Comparison of ENCODE assay signal across 8 cellular contexts in the genomic region with DNA sequence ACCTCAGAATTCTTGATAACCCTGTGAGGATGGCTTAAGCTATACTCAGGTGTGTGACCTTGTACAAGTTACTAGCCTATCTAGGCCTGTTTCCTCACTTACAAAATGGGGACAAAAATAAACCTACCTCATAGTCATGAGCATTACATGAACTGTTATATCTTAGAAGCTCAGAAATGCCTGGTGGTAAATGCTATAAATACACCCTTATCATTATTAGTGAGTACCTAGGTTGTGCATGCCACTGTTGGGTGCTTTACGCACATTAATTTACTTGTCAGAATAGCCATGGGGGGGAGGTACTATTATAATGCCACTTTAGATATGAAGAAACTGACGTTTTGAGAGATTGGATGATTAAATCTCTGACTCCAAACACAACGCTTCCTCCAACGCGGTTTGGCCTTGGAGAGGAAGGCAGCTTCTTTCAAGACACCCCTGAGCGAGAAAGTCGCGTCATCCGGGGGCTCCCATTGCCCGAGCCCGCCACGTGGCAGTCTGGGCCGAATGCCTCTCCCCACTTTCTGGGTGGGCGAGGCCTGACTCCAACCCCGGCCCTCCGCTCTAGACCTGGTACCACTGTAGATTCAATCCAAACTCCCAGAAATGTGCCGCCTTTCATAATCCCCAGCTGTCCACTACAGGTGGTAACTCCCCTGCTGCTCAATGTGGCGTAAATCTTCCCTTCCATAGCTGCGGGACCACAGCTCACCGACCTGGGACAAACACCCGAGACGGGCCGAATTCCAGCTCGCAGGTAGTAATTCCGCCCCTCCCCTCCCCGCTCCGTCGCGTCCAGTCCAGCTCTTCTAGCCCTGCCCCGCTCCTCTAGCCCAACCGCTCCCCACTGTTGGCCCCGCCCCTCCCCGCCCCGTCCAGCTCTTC. TPM values are rescaled to one million over a fixed set of nuclear protein-coding genes. Genes with fewer than 3 reads are reported as not detected.
DNase-seq lines count a peak whose midpoint lies in the region; ATAC-seq and TF ChIP-seq lines count a peak whose summit lies in the region.

No MANE protein-coding gene starts in this region.

- CTCF ChIA-PET in GM10248 (lab: Yijun Ruan, JAX) (interaction anchor here (0.6 to 4.8 kb wide), 9 partner anchors 9 to 102 kb away, joined by 3 to 44 read pairs (median 4); a partner anchor contains a TSS), WTC11 (lab: Charles Lee) (interaction anchor here (0.6 to 5.8 kb wide), 26 partner anchors 12 to 431 kb away, joined by 3 to 126 read pairs (median 4); a partner anchor contains a TSS)

- H3K9me3 Mint-ChIP-seq in GM23338 = peaks cover 8% of the 10 kb centered on the region
- H3K9me3 Mint-ChIP-seq in WTC11 = peaks cover 5% of the 10 kb centered on the region

- no peak overlapping the region for H2BK5ac ChIP-seq in mesendoderm (ENCODE audit: low read length)

- H3K36me3 ChIP-seq in GM23338 (ENCODE audit: insufficient read depth) (peaks cover 22% of the 10 kb centered on the region), ectodermal cell (ENCODE audit: control insufficient read depth, insufficient read depth, low read length) (peaks cover 8% of the 10 kb centered on the region), mesendoderm (ENCODE audit: control insufficient read depth, insufficient read depth, low read length) (peaks cover 6% of the 10 kb centered on the region)

- H2AFZ ChIP-seq in GM23338 = peak overlapping the region; percentile 80; the same call in 1 of the 2 replicates

- H3F3A ChIP-seq in GM23338 (replicated peaks; ENCODE audit: low read depth) = peaks cover 20% of the 10 kb centered on the region; the same call in 1 of the 2 replicates

- no peak overlapping the region for H4K8ac ChIP-seq in mesendoderm (ENCODE audit: low read depth, low read length)

- H3K79me1 ChIP-seq in mesendoderm (ENCODE audit: low read length) = peaks cover 12% of the 10 kb centered on the region

- H4K20me1 ChIP-seq in GM23338 (replicated peaks; ENCODE audit: insufficient read depth) = peaks cover 14% of the 10 kb centered on the region; the same call in 1 of the 2 replicates

- no peak overlapping the region for H2AK5ac ChIP-seq in mesendoderm (ENCODE audit: low read length)

- no peak for TF ChIP-seq CTCF in GM10248 (IDR thresholded peaks at IDR 0.05; ENCODE audit: control extremely low read depth, extremely low read depth, low read depth, missing control alignments)
- TF ChIP-seq CTCF in GM23338 (conservative IDR thresholded peaks at IDR 0.05; ENCODE audit: low read depth in 2 of 2) = no peak
- TF ChIP-seq CTCF in WTC11 (IDR thresholded peaks at IDR 0.05) = no peak

- H3K4me3 Mint-ChIP-seq in GM23338 = peak overlapping the region; percentile 94
- H3K4me3 Mint-ChIP-seq in WTC11 = peak overlapping the region; percentile 97

- H3K4ac ChIP-seq in mesendoderm (ENCODE audit: low read depth, low read length) = peak overlapping the region; percentile 46

- H3K27ac ChIP-seq in GM23338 (ENCODE audit: low read depth) = peak overlapping the region; percentile 71; the same call in 1 of the 2 replicates
- peak overlapping the region; percentile 36 for H3K27ac ChIP-seq in ectodermal cell (ENCODE audit: insufficient read depth, low read depth, low read length, poor library complexity, severe bottlenecking)
- peak overlapping the region; percentile 2 for H3K27ac ChIP-seq in mesendoderm (ENCODE audit: low read depth, low read length)

- WGBS in ectodermal cell, 2 experiments = 10 to 12% methylated on average over 31 to 34 of the region's 34 CpGs
- no CpG with 5 or more reads among the region's 34 CpGs for WGBS in mesendoderm (ENCODE audit: extremely low coverage, insufficient coverage, low lambda C conversion rate)

- ATAC-seq in GM23338 (peak; percentile 82), WTC11 (peak; percentile 81)

- H3K27ac Mint-ChIP-seq in GM23338 (peak overlapping the region; percentile 98), WTC11 (peak overlapping the region; percentile 99)

- H3K27me3 ChIP-seq in GM23338 (ENCODE audit: insufficient read depth) (no peaks in the 10 kb centered on the region), ectodermal cell (ENCODE audit: control insufficient read depth, insufficient read depth, low read length, poor library complexity, severe bottlenecking) (peaks cover 6% of the 10 kb centered on the region), mesendoderm (ENCODE audit: insufficient read depth, low read length, poor library complexity) (no peaks in the 10 kb centered on the region)

- H3K18ac ChIP-seq in mesendoderm (ENCODE audit: low read length) = peak overlapping the region; percentile 3

- no peaks in the 10 kb centered on the region for H3K9me2 ChIP-seq in GM23338 (ENCODE audit: insufficient read depth)

- H3K27me3 Mint-ChIP-seq in GM23338 (ENCODE audit: insufficient read depth, low read depth, poor library complexity) (peaks cover 14% of the 10 kb centered on the region), WTC11 (ENCODE audit: low read depth) (no peaks in the 10 kb centered on the region; the same call in 1 of the 2 replicates)

- H3K9ac ChIP-seq in mesendoderm (ENCODE audit: low read length) = peak overlapping the region; percentile 76

- H3K4me1 Mint-ChIP-seq in GM23338 (peaks cover 12% of the 10 kb centered on the region), WTC11 (peaks cover 17% of the 10 kb centered on the region)

- H3K4me3 ChIP-seq in GM23338 (peak overlapping the region; percentile 55), ectodermal cell (ENCODE audit: insufficient read depth, low read depth, low read length) (peak overlapping the region; percentile 54), mesendoderm (ENCODE audit: low read length) (peak overlapping the region; percentile 53)

- H3K9me3 ChIP-seq in ectodermal cell (ENCODE audit: control insufficient read depth, low read length) = no peaks in the 10 kb centered on the region

- H2BK120ac ChIP-seq in mesendoderm (ENCODE audit: low read depth, low read length) = no peak overlapping the region

- peak overlapping the region; percentile 82 for H3K56ac ChIP-seq in mesendoderm (ENCODE audit: low read length)

- POLR2A ChIA-PET in GM10248 (lab: Yijun Ruan, JAX) = interaction anchor here (0.5 to 1.5 kb wide), 10 partner anchors 11 to 462 kb away, joined by 3 to 11 read pairs (median 4); no protein-coding TSS in a partner anchor
- POLR2A ChIA-PET in WTC11 (lab: Charles Lee) = interaction anchor here (0.5 to 1.5 kb wide), 5 partner anchors 10 to 93 kb away, joined by 3 to 9 read pairs (median 5); a partner anchor contains a TSS

- no peak overlapping the region for H3K23ac ChIP-seq in mesendoderm (ENCODE audit: low read length)

- H3K4me1 ChIP-seq in GM23338 (ENCODE audit: insufficient read depth) (peaks cover 9% of the 10 kb centered on the region), ectodermal cell (ENCODE audit: control insufficient read depth, insufficient read depth, low read length) (peaks cover 13% of the 10 kb centered on the region), mesendoderm (ENCODE audit: control insufficient read depth, low read depth, low read length) (peaks cover 9% of the 10 kb centered on the region)

- DNase-seq in GM10248 (ENCODE audit: extremely low spot score) (peak; percentile 40), GM23338 (ENCODE audit: low spot score) (peak; percentile 97), LHCN-M2 (ENCODE audit: low read depth) (peak; percentile 42), WTC11 (ENCODE audit: low spot score) (no peak), mesendoderm (no peak), cerebellum (ENCODE audit: low spot score) (no peak)
- peak; percentile 12 to 18 for DNase-seq in stimulated activated CD8-positive, alpha-beta memory T cell treated with anti-CD3 and anti-CD28 coated beads, Interleukin-2, amount 100 ng/mL, for 1 hour (ENCODE audit: low read depth in 2 of 2)

- H4K5ac ChIP-seq in mesendoderm (ENCODE audit: low read length) = no peak overlapping the region

- H3K36me3 Mint-ChIP-seq in GM23338 (ENCODE audit: low read depth) (peaks cover 36% of the 10 kb centered on the region), WTC11 (peaks cover 25% of the 10 kb centered on the region)

- H3K79me2 ChIP-seq in GM23338 (replicated peaks; ENCODE audit: insufficient read depth) (peaks cover 23% of the 10 kb centered on the region), mesendoderm (ENCODE audit: control insufficient read depth, insufficient read depth, low read length) (peaks cover 17% of the 10 kb centered on the region)

- H2BK15ac ChIP-seq in mesendoderm (replicated peaks; ENCODE audit: low read depth) = no peak overlapping the region

- H3K4me2 ChIP-seq in GM23338 = peak overlapping the region; percentile 73
- H3K4me2 ChIP-seq in mesendoderm (ENCODE audit: low read length) = peak overlapping the region; percentile 64

RNA-seq across cellular contexts. Expression of a gene that starts 0.8 kb away (rescaled TPM):
- 32.5 and 48.1 TPM in 2 replicates for total RNA-seq in GM23338 (2014; rRNA removed; shearing (Covaris generic))
- 26.4 TPM in 2 replicates for polyA plus RNA-seq in GM23338 (2016; fragmentation: Nextera tagmentation; extraction: Ambion mirVana)
- total RNA-seq in LHCN-M2 (2014; rRNA removed) = 14.7 and 16.6 TPM in 2 replicates
- polyA plus RNA-seq in LHCN-M2 (2012) = 6.9 TPM
- 51.2 to 54.7 TPM (median 53.7 TPM) in 3 replicates for total RNA-seq in WTC11 (2021)
- 51.8 TPM for polyA plus RNA-seq in ectodermal cell (2013, experiment 1 of 4)
- 44.5 TPM for polyA plus RNA-seq in ectodermal cell (2013, experiment 2 of 4)
- polyA plus RNA-seq in ectodermal cell (2013, experiment 3 of 4) = 30.7 TPM
- polyA plus RNA-seq in ectodermal cell (2013, experiment 4 of 4) = 33.2 TPM
- 16.5 TPM for polyA plus RNA-seq in mesendoderm (2013, experiment 1 of 2)
- 17.6 TPM for polyA plus RNA-seq in mesendoderm (2013, experiment 2 of 2)
- total RNA-seq in cerebellum = 2.6 TPM

RNA-seq across cellular contexts. Expression of a gene that starts 43.7 kb away (rescaled TPM):
- total RNA-seq in GM23338 (2014; rRNA removed; shearing (Covaris generic)) = 3.5 and 5.0 TPM in 2 replicates
- 1.3 and 1.8 TPM in 2 replicates for polyA plus RNA-seq in GM23338 (2016; fragmentation: Nextera tagmentation; extraction: Ambion mirVana)
- total RNA-seq in LHCN-M2 (2014; rRNA removed) = 1.3 and 2.4 TPM in 2 replicates
- polyA plus RNA-seq in LHCN-M2 (2012) = 0.62 TPM
- total RNA-seq in WTC11 (2021) = 3.8 to 4.0 TPM (median 4.0 TPM) in 3 replicates
- 3.0 TPM for polyA plus RNA-seq in ectodermal cell (2013, experiment 1 of 4)
- polyA plus RNA-seq in ectodermal cell (2013, experiment 2 of 4) = 3.2 TPM
- 2.1 TPM for polyA plus RNA-seq in ectodermal cell (2013, experiment 3 of 4)
- 1.8 TPM for polyA plus RNA-seq in ectodermal cell (2013, experiment 4 of 4)
- 1.2 TPM for polyA plus RNA-seq in mesendoderm (2013, experiment 1 of 2)
- 1.1 TPM for polyA plus RNA-seq in mesendoderm (2013, experiment 2 of 2)
- total RNA-seq in cerebellum = 3.1 TPM

RNA-seq across cellular contexts. Expression of a gene that starts 48.6 kb away (rescaled TPM):
- 32.1 and 33.2 TPM in 2 replicates for total RNA-seq in GM23338 (2014; rRNA removed; shearing (Covaris generic))
- 23.0 and 24.3 TPM in 2 replicates for polyA plus RNA-seq in GM23338 (2016; fragmentation: Nextera tagmentation; extraction: Ambion mirVana)
- total RNA-seq in LHCN-M2 (2014; rRNA removed) (136 and 149 TPM in 2 replicates), WTC11 (2021) (42.5 to 43.2 TPM (median 43.2 TPM) in 3 replicates), cerebellum (34.2 TPM)
- polyA plus RNA-seq in LHCN-M2 (2012) = 113 TPM
- 84.0 TPM for polyA plus RNA-seq in ectodermal cell (2013, experiment 1 of 4)
- polyA plus RNA-seq in ectodermal cell (2013, experiment 2 of 4) = 89.2 TPM
- polyA plus RNA-seq in ectodermal cell (2013, experiment 3 of 4) = 76.3 TPM
- polyA plus RNA-seq in ectodermal cell (2013, experiment 4 of 4) = 89.0 TPM
- 38.0 TPM for polyA plus RNA-seq in mesendoderm (2013, experiment 1 of 2)
- polyA plus RNA-seq in mesendoderm (2013, experiment 2 of 2) = 38.1 TPM

RNA-seq across cellular contexts. Expression of a gene that starts 56.6 kb away (rescaled TPM):
- 52.8 and 69.4 TPM in 2 replicates for total RNA-seq in GM23338 (2014; rRNA removed; shearing (Covaris generic))
- 19.0 and 20.1 TPM in 2 replicates for polyA plus RNA-seq in GM23338 (2016; fragmentation: Nextera tagmentation; extraction: Ambion mirVana)
- 106 and 107 TPM in 2 replicates for total RNA-seq in LHCN-M2 (2014; rRNA removed)
- 59.3 TPM for polyA plus RNA-seq in LHCN-M2 (2012)
- 44.8 to 46.2 TPM (median 46.0 TPM) in 3 replicates for total RNA-seq in WTC11 (2021)
- polyA plus RNA-seq in ectodermal cell (2013, experiment 1 of 4) = 81.1 TPM
- polyA plus RNA-seq in ectodermal cell (2013, experiment 2 of 4) = 80.4 TPM
- 57.3 TPM for polyA plus RNA-seq in ectodermal cell (2013, experiment 3 of 4)
- polyA plus RNA-seq in ectodermal cell (2013, experiment 4 of 4) = 64.8 TPM
- 23.2 TPM for polyA plus RNA-seq in mesendoderm (2013, experiment 1 of 2)
- polyA plus RNA-seq in mesendoderm (2013, experiment 2 of 2) = 22.7 TPM
- 50.8 TPM for total RNA-seq in cerebellum

RNA-seq across cellular contexts. Expression of a gene that starts 56.7 kb away (rescaled TPM):
- total RNA-seq in GM23338 (2014; rRNA removed; shearing (Covaris generic)) = 579 and 750 TPM in 2 replicates
- polyA plus RNA-seq in GM23338 (2016; fragmentation: Nextera tagmentation; extraction: Ambion mirVana) = 1,330 and 1,384 TPM in 2 replicates
- total RNA-seq in LHCN-M2 (2014; rRNA removed) (428 and 432 TPM in 2 replicates), WTC11 (2021) (584 to 663 TPM (median 611 TPM) in 3 replicates), cerebellum (177 TPM)
- 647 TPM for polyA plus RNA-seq in LHCN-M2 (2012)
- 471 TPM for polyA plus RNA-seq in ectodermal cell (2013, experiment 1 of 4)
- polyA plus RNA-seq in ectodermal cell (2013, experiment 2 of 4) = 489 TPM
- polyA plus RNA-seq in ectodermal cell (2013, experiment 3 of 4) = 455 TPM
- polyA plus RNA-seq in ectodermal cell (2013, experiment 4 of 4) = 507 TPM
- 881 TPM for polyA plus RNA-seq in mesendoderm (2013, experiment 1 of 2)
- 871 TPM for polyA plus RNA-seq in mesendoderm (2013, experiment 2 of 2)

Comparison
In these comparisons a context has a peak if more than half of its experiments do, and no peak if none do; other contexts are left out.
1. DNase-seq: peak in GM10248 (single experiment), GM23338 (single experiment), LHCN-M2 (single experiment) and stimulated activated CD8-positive, alpha-beta memory T cell treated with anti-CD3 and anti-CD28 coated beads, Interleukin-2, amount 100 ng/mL, for 1 hour (2 of 2); none in WTC11 (single experiment), mesendoderm (single experiment) and cerebellum (single experiment).
2. H3K27ac ChIP-seq: peak in every context shown above with its lines; median percentile 71 in GM23338; 36 in ectodermal cell; 2 in mesendoderm.
3. Peak in every context shown above with its lines, with median percentiles within 50 percentile points of each other: H3K4me3 ChIP-seq.